In the genomic region with DNA sequence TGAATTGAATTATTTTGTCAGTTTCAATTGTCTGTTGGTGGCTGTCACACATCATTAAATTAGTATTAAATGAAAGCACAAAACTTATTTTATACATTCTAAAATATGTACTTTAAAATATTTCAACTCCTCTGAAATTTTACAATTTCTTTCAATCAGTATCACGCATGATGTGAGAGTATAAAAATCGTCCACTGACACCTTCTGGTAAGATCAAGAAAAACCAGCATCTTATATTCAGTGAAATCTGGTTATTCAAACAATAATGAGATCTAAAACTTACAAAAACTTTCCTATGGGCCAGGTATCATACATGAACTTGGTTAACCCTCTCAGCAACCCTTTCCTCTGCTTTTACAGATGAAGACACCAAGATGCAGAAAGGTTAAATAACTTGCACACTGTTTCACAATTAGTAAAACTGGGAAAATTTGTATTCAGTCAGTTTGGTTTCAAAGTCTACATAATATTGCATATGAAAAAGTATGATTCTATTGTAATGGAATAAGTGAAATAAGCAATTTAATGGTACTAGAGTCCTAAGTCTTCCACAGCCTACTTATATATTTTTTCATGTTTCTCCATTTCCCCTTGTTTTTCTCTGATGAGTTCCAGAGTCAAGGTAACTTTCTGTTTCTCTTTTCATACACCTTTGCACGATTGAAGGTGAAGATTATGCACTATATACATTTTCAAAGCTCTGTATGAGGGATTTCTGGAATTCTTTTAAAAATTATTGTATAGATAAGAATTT, we compare ENCODE assay signal across 14 cellular contexts. TPM values are rescaled to one million over a fixed set of nuclear protein-coding genes. Genes with fewer than 3 reads are reported as not detected.
DNase-seq lines count a peak whose midpoint lies in the region; ATAC-seq, FAIRE-seq and TF ChIP-seq lines count a peak whose summit lies in the region.
"Had no signal": no experiment of that assay in that cellular context is flagged by ENCODE, and none has a peak within 500 bp of the region (broad histone marks: within the 10 kb centered on the region; RNA-seq: fewer than 3 reads in every experiment).

No MANE protein-coding gene starts in this region.

- peaks cover 0 to 2% (median 0%) of the 10 kb centered on the region in 7 donors for H3K9me3 Mint-ChIP-seq in CD4-positive, CD25-positive, alpha-beta regulatory T cell
- H3K9me3 Mint-ChIP-seq in HFFc6 = no peaks in the 10 kb centered on the region
- H3K9me3 Mint-ChIP-seq: stimulated activated naive B cell treated with anti-CD40 and anti-IgM and Interleukin-4, amounts not matched to agents 10 μg/mL and 1 μg/mL and 100 μg/mL, for 72 hours had no signal

- no peaks in the 10 kb centered on the region for H4K20me1 ChIP-seq in keratinocyte (ENCODE audit: control insufficient read depth, extremely low read depth, insufficient read depth, low read length)

- H3K79me2 ChIP-seq in keratinocyte (ENCODE audit: control insufficient read depth, insufficient read depth, low read length) = no peaks in the 10 kb centered on the region

- H3K9ac ChIP-seq in keratinocyte (ENCODE audit: control insufficient read depth, extremely low read depth, insufficient read depth, low read length) = no peak overlapping the region

- no peaks in the 10 kb centered on the region for H3K36me3 Mint-ChIP-seq in CD4-positive, CD25-positive, alpha-beta regulatory T cell
- no peaks in the 10 kb centered on the region for H3K36me3 Mint-ChIP-seq in HFFc6 (ENCODE audit: low read depth)
- H3K36me3 Mint-ChIP-seq: stimulated activated naive B cell treated with anti-CD40 and anti-IgM and Interleukin-4, amounts not matched to agents 10 μg/mL and 1 μg/mL and 100 μg/mL, for 72 hours had no signal

- DNase-seq in CD4-positive, CD25-positive, alpha-beta regulatory T cell = peak in 1 of 3 donors; percentile 33
- no peak for DNase-seq in HFFc6
- no peak for DNase-seq in keratinocyte (ENCODE audit: low read depth, low spot score)
- no peak for DNase-seq in DMS 273 treated with DMSO at 0.1 percent for 48 hours (lab: John Stamatoyannopoulos, UW)
- no peak for DNase-seq in SW480 (ENCODE audit: low spot score)
- DNase-seq: gastrocnemius medialis; NCI-H1417; occipital lobe; stimulated activated naive B cell treated with anti-CD40 and anti-IgM and Interleukin-4, amounts not matched to agents 10 μg/mL and 1 μg/mL and 100 μg/mL, for 72 hours had no signal

- no peak overlapping the region for H2AFZ ChIP-seq in keratinocyte (ENCODE audit: control insufficient read depth, low read length)

- peaks cover 6% of the 10 kb centered on the region for H3K4me1 ChIP-seq in CD4-positive, CD25-positive, alpha-beta regulatory T cell (ENCODE audit: control insufficient read depth, insufficient read depth, low read length, poor library complexity, severe bottlenecking)
- peaks cover 5% of the 10 kb centered on the region for H3K4me1 ChIP-seq in keratinocyte (ENCODE audit: control insufficient read depth, extremely low read depth, insufficient read depth, low read length)
- H3K4me1 ChIP-seq: breast epithelium, gastrocnemius medialis had no signal

- no peaks in the 10 kb centered on the region for H3K9me3 ChIP-seq in CD4-positive, CD25-positive, alpha-beta regulatory T cell (ENCODE audit: control insufficient read depth in 2 of 2, low read length in 2 of 2)
- H3K9me3 ChIP-seq in keratinocyte (ENCODE audit: control insufficient read depth, low read depth, low read length) = no peaks in the 10 kb centered on the region
- H3K9me3 ChIP-seq: breast epithelium, gastrocnemius medialis had no signal

- no peaks in the 10 kb centered on the region for H3K9me1 ChIP-seq in keratinocyte (ENCODE audit: control insufficient read depth, extremely low read depth, insufficient read depth, low read length)

- peak overlapping the region; percentile 9 for H3K4me3 ChIP-seq in CD4-positive, CD25-positive, alpha-beta regulatory T cell (ENCODE audit: low read depth, low read length)
- H3K4me3 ChIP-seq in keratinocyte (ENCODE audit: control insufficient read depth in 2 of 3, extremely low read depth in 1 of 3, insufficient read depth in 2 of 3, low read depth in 1 of 3, low read length in 3 of 3) = no peak overlapping the region
- H3K4me3 ChIP-seq: breast epithelium, gastrocnemius medialis had no signal

- FAIRE-seq in keratinocyte (lab: Jason Lieb, UNC) = peak; percentile 36
- FAIRE-seq: GM18507 had no signal

- peaks cover 5% of the 10 kb centered on the region for H3K27me3 Mint-ChIP-seq in CD4-positive, CD25-positive, alpha-beta regulatory T cell
- H3K27me3 Mint-ChIP-seq in HFFc6 (ENCODE audit: insufficient read depth) = peaks cover 7% of the 10 kb centered on the region
- H3K27me3 Mint-ChIP-seq: stimulated activated naive B cell treated with anti-CD40 and anti-IgM and Interleukin-4, amounts not matched to agents 10 μg/mL and 1 μg/mL and 100 μg/mL, for 72 hours had no signal

- H3K27me3 ChIP-seq in CD4-positive, CD25-positive, alpha-beta regulatory T cell (ENCODE audit: control insufficient read depth, insufficient read depth, low read length) = no peaks in the 10 kb centered on the region
- H3K27me3 ChIP-seq in keratinocyte (ENCODE audit: control insufficient read depth, extremely low read depth, insufficient read depth, low read length) = no peaks in the 10 kb centered on the region
- H3K27me3 ChIP-seq: breast epithelium, gastrocnemius medialis had no signal

- peak; percentile 50 for TF ChIP-seq CTCF in HFFc6 (IDR thresholded peaks at IDR 0.05)
- peak; percentile 66 for TF ChIP-seq CTCF in VCaP (conservative IDR thresholded peaks at IDR 0.05)
- TF ChIP-seq CTCF in keratinocyte (optimal IDR thresholded peaks at IDR 0.05 in 1 of 3, IDR thresholded peaks at IDR 0.05 in 1 of 3, conservative IDR thresholded peaks at IDR 0.05 in 1 of 3; ENCODE audit: extremely low read depth in 1 of 3, insufficient read depth in 2 of 3, low read length in 3 of 3) = no peak

- no peak overlapping the region for H3K27ac ChIP-seq in CD4-positive, CD25-positive, alpha-beta regulatory T cell (ENCODE audit: insufficient read depth, low read length, poor library complexity, severe bottlenecking)
- H3K27ac ChIP-seq in VCaP = no peak overlapping the region
- no peak overlapping the region for H3K27ac ChIP-seq in keratinocyte (ENCODE audit: control insufficient read depth, insufficient read depth, low read length)
- H3K27ac ChIP-seq: breast epithelium, gastrocnemius medialis had no signal

- ATAC-seq in CD4-positive, CD25-positive, alpha-beta regulatory T cell (ENCODE audit: low read depth in 2 of 2) = no peak
- no peak for ATAC-seq in GM21786 (IDR thresholded peaks at IDR 0.05; ENCODE audit: unreplicated experiment)
- no peak for ATAC-seq in GM21825 (IDR thresholded peaks at IDR 0.05; ENCODE audit: unreplicated experiment)
- ATAC-seq: gastrocnemius medialis; stimulated activated naive B cell treated with anti-CD40 and anti-IgM and Interleukin-4, amounts not matched to agents 10 μg/mL and 1 μg/mL and 100 μg/mL, for 72 hours had no signal

- H3K4me2 ChIP-seq in keratinocyte (ENCODE audit: control insufficient read depth, extremely low read depth, insufficient read depth, low read depth, low read length) = no peak overlapping the region

- peak overlapping the region in 2 of 4 donors; percentile 24 to 25 for H3K4me3 Mint-ChIP-seq in CD4-positive, CD25-positive, alpha-beta regulatory T cell
- no peak overlapping the region for H3K4me3 Mint-ChIP-seq in HFFc6
- H3K4me3 Mint-ChIP-seq: stimulated activated naive B cell treated with anti-CD40 and anti-IgM and Interleukin-4, amounts not matched to agents 10 μg/mL and 1 μg/mL and 100 μg/mL, for 72 hours had no signal

- H3K4me1 Mint-ChIP-seq in CD4-positive, CD25-positive, alpha-beta regulatory T cell = peaks cover 0 to 11% (median 6%) of the 10 kb centered on the region in 4 donors
- peaks cover 23% of the 10 kb centered on the region for H3K4me1 Mint-ChIP-seq in HFFc6 (ENCODE audit: low read depth)

- dilution Hi-C loops in keratinocyte (cut with MboI; ENCODE audit: extremely low pct_ligation_motif_present, low sequenced_read_pairs) = no loop called here

- peak overlapping the region; percentile 42 to 71 (median 70) for H3K27ac Mint-ChIP-seq in CD4-positive, CD25-positive, alpha-beta regulatory T cell
- H3K27ac Mint-ChIP-seq in HFFc6 = no peak overlapping the region
- H3K27ac Mint-ChIP-seq: stimulated activated naive B cell treated with anti-CD40 and anti-IgM and Interleukin-4, amounts not matched to agents 10 μg/mL and 1 μg/mL and 100 μg/mL, for 72 hours had no signal

- H3K36me3 ChIP-seq in CD4-positive, CD25-positive, alpha-beta regulatory T cell (ENCODE audit: control insufficient read depth, insufficient read depth, low read length) = no peaks in the 10 kb centered on the region
- H3K36me3 ChIP-seq in keratinocyte (ENCODE audit: control insufficient read depth in 2 of 2, extremely low read depth in 1 of 2, insufficient read depth in 2 of 2, low read length in 2 of 2) = no peaks in the 10 kb centered on the region
- H3K36me3 ChIP-seq: breast epithelium, gastrocnemius medialis had no signal

RNA-seq across cellular contexts. Expression of a gene that starts 58.7 kb away (rescaled TPM):
- 2.1 TPM for total RNA-seq in CD4-positive, CD25-positive, alpha-beta regulatory T cell
- polyA plus RNA-seq in CD4-positive, CD25-positive, alpha-beta regulatory T cell = 1 to 10 TPM in 1 of 4 donors, under 1 TPM in 3; 0.21 to 1.1 (median 0.33) TPM
- under 1 TPM; 0.27 to 0.94 (median 0.64) TPM for total RNA-seq in HFFc6 (2021; fragmentation: NEBNext Ultra II Directional; extraction: Animal tissue kit (Norgen Biotek cat#: 25700))
- 0.08 to 0.17 TPM (median 0.13 TPM) in 3 replicates for polyA plus RNA-seq in keratinocyte
- 0.51 TPM for polyA plus RNA-seq in keratinocyte (2011; ENCODE audit: low read depth)
- 0.09 and 0.10 TPM in 2 replicates for polyA plus RNA-seq in keratinocyte (2011; cell fraction: cytosol; rRNA removed)
- 0.28 and 0.33 TPM in 2 replicates for polyA plus RNA-seq in keratinocyte (2011; cell fraction: nucleus; rRNA removed)
- 0.08 and 0.29 TPM in 2 replicates for polyA plus RNA-seq in keratinocyte (2012; ENCODE audit: low replicate concordance)
- polyA minus RNA-seq in keratinocyte = not detected in 3 replicates
- not detected for polyA minus RNA-seq in keratinocyte (2011; cell fraction: cytosol; rRNA and poly(A)+ RNA removed)
- 0.74 and 1.2 TPM in 2 replicates for polyA minus RNA-seq in keratinocyte (2011; cell fraction: nucleus; rRNA and poly(A)+ RNA removed)

Comparison
In these comparisons a context has a peak if more than half of its experiments do, and no peak if none do; other contexts are left out.
1. CTCF ChIP-seq: peak in HFFc6 (single experiment) and VCaP (single experiment); none in keratinocyte (0 of 3).